In genomic region chr1:1324084-1324523, GRCh38 we compare ENCODE assay signal across 8 cellular contexts. TPM values are rescaled to one million over a fixed set of nuclear protein-coding genes. Genes with fewer than 3 reads are reported as not detected.
DNase-seq lines count a peak whose midpoint lies in the region; ATAC-seq and TF ChIP-seq lines count a peak whose summit lies in the region.

No MANE protein-coding gene starts in this region.

- no peak for TF ChIP-seq CTCF in left lung (IDR thresholded peaks at IDR 0.05)
- no peak for TF ChIP-seq CTCF in upper lobe of left lung (IDR thresholded peaks at IDR 0.05)

- peak; percentile 23 for ATAC-seq in GM18909 (IDR thresholded peaks at IDR 0.05; ENCODE audit: poor library complexity, unreplicated experiment)
- peak; percentile 26 for ATAC-seq in HG02885 (IDR thresholded peaks at IDR 0.05; ENCODE audit: poor library complexity, unreplicated experiment)
- peak; percentile 57 for ATAC-seq in activated CD8-positive, alpha-beta T cell treated with anti-CD3 and anti-CD28 coated beads, Interleukin-2, amount 10 ng/mL, durations not matched to agents 7 days and 5 days
- no peak for ATAC-seq in left lung
- no peak for ATAC-seq in upper lobe of left lung (ENCODE audit: low FRiP score in 2 of 2)

- no peaks in the 10 kb centered on the region for H3K9me3 Mint-ChIP-seq in activated CD8-positive, alpha-beta T cell treated with anti-CD3 and anti-CD28 coated beads, Interleukin-2, amount 10 ng/mL, durations not matched to agents 7 days and 5 days (ENCODE audit: insufficient read depth)

- H3K27me3 ChIP-seq in left lung (no peaks in the 10 kb centered on the region), upper lobe of left lung (no peaks in the 10 kb centered on the region)

- H3K4me3 Mint-ChIP-seq in activated CD8-positive, alpha-beta T cell treated with anti-CD3 and anti-CD28 coated beads, Interleukin-2, amount 10 ng/mL, durations not matched to agents 7 days and 5 days: peak overlapping the region; percentile 87

- no peaks in the 10 kb centered on the region for H3K9me3 ChIP-seq in left lung
- H3K9me3 ChIP-seq in upper lobe of left lung: no peaks in the 10 kb centered on the region

- no peaks in the 10 kb centered on the region for H3K27me3 Mint-ChIP-seq in activated CD8-positive, alpha-beta T cell treated with anti-CD3 and anti-CD28 coated beads, Interleukin-2, amount 10 ng/mL, durations not matched to agents 7 days and 5 days (ENCODE audit: low read depth)

- H3K27ac ChIP-seq in left lung (peak overlapping the region; percentile 44 to 86), upper lobe of left lung (peak overlapping the region; percentile 85 to 92 (median 89))

- peaks cover 38% of the 10 kb centered on the region for H3K4me1 Mint-ChIP-seq in activated CD8-positive, alpha-beta T cell treated with anti-CD3 and anti-CD28 coated beads, Interleukin-2, amount 10 ng/mL, durations not matched to agents 7 days and 5 days (ENCODE audit: low read depth)

- POLR2A ChIA-PET in activated CD8-positive, alpha-beta T cell treated with anti-CD3 and anti-CD28 coated beads, Interleukin-2, amount 10 ng/mL, durations not matched to agents 7 days and 5 days (lab: Charles Lee): no interaction called here

- peak overlapping the region; percentile 97 to 100 for H3K4me3 ChIP-seq in left lung
- H3K4me3 ChIP-seq in upper lobe of left lung: peak overlapping the region; percentile 78 to 100 (median 98)

- H3K4me1 ChIP-seq in left lung (peaks cover 12 to 50% of the 10 kb centered on the region in 2 donors), upper lobe of left lung (peaks cover 29 to 60% (median 35%) of the 10 kb centered on the region in 4 donors)

- TF ChIP-seq EP300 in upper lobe of left lung (IDR thresholded peaks at IDR 0.05): no peak

- H3K36me3 ChIP-seq in left lung (peaks cover 0 to 52% of the 10 kb centered on the region in 2 donors), upper lobe of left lung (peaks cover 3 to 50% (median 31%) of the 10 kb centered on the region in 4 donors)

- CTCF ChIA-PET in activated CD8-positive, alpha-beta T cell treated with anti-CD3 and anti-CD28 coated beads, Interleukin-2, amount 10 ng/mL, durations not matched to agents 7 days and 5 days (lab: Charles Lee): no interaction called here

- 1% methylated on average over 38 of the region's 41 CpGs; no CpG with 5 or more reads in 1 of the 2 donors for WGBS in upper lobe of left lung, 2 donors

- H3K36me3 Mint-ChIP-seq in activated CD8-positive, alpha-beta T cell treated with anti-CD3 and anti-CD28 coated beads, Interleukin-2, amount 10 ng/mL, durations not matched to agents 7 days and 5 days (ENCODE audit: low read depth): peaks cover 13% of the 10 kb centered on the region

- intact Hi-C loops in left lung (cut with DNase I): no loop called here

- peak overlapping the region; percentile 68 for H3K27ac Mint-ChIP-seq in activated CD8-positive, alpha-beta T cell treated with anti-CD3 and anti-CD28 coated beads, Interleukin-2, amount 10 ng/mL, durations not matched to agents 7 days and 5 days

- no peak for TF ChIP-seq POLR2A in upper lobe of left lung (IDR thresholded peaks at IDR 0.05)

- DNase-seq in activated CD8-positive, alpha-beta T cell treated with anti-CD3 and anti-CD28 coated beads, Interleukin-2, amount 10 ng/mL, durations not matched to agents 7 days and 5 days: no peak
- no peak for DNase-seq in left lung
- no peak for DNase-seq in upper lobe of left lung
- no peak for DNase-seq in SHP77 treated with DMSO at 0.1 percent for 48 hours (lab: John Stamatoyannopoulos, UW)
- no peak for DNase-seq in NCI-H524 treated with DMSO at 0.1 percent for 48 hours (lab: John Stamatoyannopoulos, UW)
- no peak for DNase-seq in LoVo (ENCODE audit: low spot score)

RNA-seq across cellular contexts. Expression of gene INTS11, which starts 0.4 kb away (rescaled TPM):
- total RNA-seq in activated CD8-positive, alpha-beta T cell treated with anti-CD3 and anti-CD28 coated beads, Interleukin-2, amount 10 ng/mL, durations not matched to agents 7 days and 5 days: 100 to 1,000 TPM; 120 to 134 TPM
- total RNA-seq in left lung: 10 to 100 TPM; 67.0 to 90.4 TPM
- total RNA-seq in upper lobe of left lung: 100 to 1,000 TPM in 2 of 6 donors, 10 to 100 TPM in 4; 71.7 to 267 (median 90.5) TPM

RNA-seq across cellular contexts. Expression of gene CPTP, which starts 0.5 kb away (rescaled TPM):
- 10 to 100 TPM; 18.5 to 21.4 TPM for total RNA-seq in activated CD8-positive, alpha-beta T cell treated with anti-CD3 and anti-CD28 coated beads, Interleukin-2, amount 10 ng/mL, durations not matched to agents 7 days and 5 days
- 10 to 100 TPM; 24.5 to 25.2 TPM for total RNA-seq in left lung
- total RNA-seq in upper lobe of left lung: 10 to 100 TPM; 14.7 to 41.6 (median 26.0) TPM

RNA-seq across cellular contexts. Expression of gene TAS1R3, which starts 7.0 kb away (rescaled TPM):
- 1 to 10 TPM in 1 of 2 experiments, under 1 TPM in 1; 0.78 to 1.2 TPM for total RNA-seq in activated CD8-positive, alpha-beta T cell treated with anti-CD3 and anti-CD28 coated beads, Interleukin-2, amount 10 ng/mL, durations not matched to agents 7 days and 5 days
- under 1 TPM; 0.20 to 0.37 TPM for total RNA-seq in left lung
- 1 to 10 TPM in 1 of 6 donors, under 1 TPM in 5; 0.22 to 1.0 (median 0.79) TPM for total RNA-seq in upper lobe of left lung

RNA-seq across cellular contexts. Expression of gene PUSL1, which starts 15.7 kb away (rescaled TPM):
- total RNA-seq in activated CD8-positive, alpha-beta T cell treated with anti-CD3 and anti-CD28 coated beads, Interleukin-2, amount 10 ng/mL, durations not matched to agents 7 days and 5 days: 10 to 100 TPM; 24.0 to 26.2 TPM
- total RNA-seq in left lung (10 to 100 TPM; 17.4 to 18.3 TPM), upper lobe of left lung (10 to 100 TPM; 16.8 to 38.8 (median 23.0) TPM)

RNA-seq across cellular contexts. Expression of gene ACAP3, which starts 16.4 kb away (rescaled TPM):
- total RNA-seq in activated CD8-positive, alpha-beta T cell treated with anti-CD3 and anti-CD28 coated beads, Interleukin-2, amount 10 ng/mL, durations not matched to agents 7 days and 5 days: 10 to 100 TPM; 65.2 to 87.3 TPM
- total RNA-seq in left lung: 10 to 100 TPM; 56.4 to 60.2 TPM
- total RNA-seq in upper lobe of left lung: 100 to 1,000 TPM in 2 of 6 donors, 10 to 100 TPM in 4; 33.5 to 166 (median 60.1) TPM

Comparison
In these comparisons a context has a peak if more than half of its experiments do, and no peak if none do; other contexts are left out.
1. ATAC-seq: peak in GM18909 (single experiment), HG02885 (single experiment) and activated CD8-positive, alpha-beta T cell treated with anti-CD3 and anti-CD28 coated beads, Interleukin-2, amount 10 ng/mL, durations not matched to agents 7 days and 5 days (single experiment); none in left lung (single experiment) and upper lobe of left lung (0 of 2).